1 cellular context compared by ENCODE assay signal in genomic region chr5:119953474-119953873, GRCh38.
TF ChIP-seq lines count a peak whose summit lies in the region.

No MANE protein-coding gene starts in this region.

TF ChIP-seq in H1, 55 proteins besides CTCF, POLR2A, EP300 and RAD21:
- no peak for TF ChIP-seq CBX8 (IDR thresholded peaks at IDR 0.05; ENCODE audit: borderline replicate concordance, low read depth, low read length)
- TF ChIP-seq SAP30 (IDR thresholded peaks at IDR 0.05; ENCODE audit: insufficient read depth, insufficient replicate concordance, low read length): no peak
- no peak for TF ChIP-seq CHD7 (IDR thresholded peaks at IDR 0.05; ENCODE audit: insufficient replicate concordance, low read length)
- no peak for TF ChIP-seq KDM1A (IDR thresholded peaks at IDR 0.05; ENCODE audit: borderline replicate concordance, low read length)
- no peak for TF ChIP-seq NRF1 (IDR thresholded peaks at IDR 0.05; ENCODE audit: low read depth, low read length)
- no peak for TF ChIP-seq SIRT6 (IDR thresholded peaks at IDR 0.05; ENCODE audit: low read length)
- TF ChIP-seq CTBP2 (IDR thresholded peaks at IDR 0.05; ENCODE audit: borderline replicate concordance, insufficient read depth, insufficient read length, low read length): no peak
- no peak for TF ChIP-seq BCL11A (IDR thresholded peaks at IDR 0.05; ENCODE audit: low read depth in 2 of 2, low read length in 2 of 2)
- TF ChIP-seq BRCA1 (IDR thresholded peaks at IDR 0.05; ENCODE audit: low read depth, low read length): no peak
- no peak for TF ChIP-seq TAF1 (IDR thresholded peaks at IDR 0.05; ENCODE audit: low read depth, low read length)
- no peak for TF ChIP-seq MAFK (IDR thresholded peaks at IDR 0.05; ENCODE audit: low read depth, low read length)
- TF ChIP-seq HDAC6 (IDR thresholded peaks at IDR 0.05; ENCODE audit: low read depth, low read length): no peak
- TF ChIP-seq JUND (IDR thresholded peaks at IDR 0.05; ENCODE audit: low read length): no peak
- no peak for TF ChIP-seq CEBPB (IDR thresholded peaks at IDR 0.05; ENCODE audit: low read depth, low read length)
- TF ChIP-seq CHD2 (IDR thresholded peaks at IDR 0.05; ENCODE audit: low read length): no peak
- TF ChIP-seq POLR2AphosphoS5 (IDR thresholded peaks at IDR 0.05; ENCODE audit: low read depth, low read length): no peak
- no peak for TF ChIP-seq SP1 (IDR thresholded peaks at IDR 0.05; ENCODE audit: low read depth, low read length)
- TF ChIP-seq FOSL1 (IDR thresholded peaks at IDR 0.05; ENCODE audit: insufficient read depth, low read depth, low read length): no peak
- no peak for TF ChIP-seq GABPA (IDR thresholded peaks at IDR 0.05; ENCODE audit: borderline replicate concordance, insufficient read depth, low read length)
- TF ChIP-seq KDM4A (IDR thresholded peaks at IDR 0.05; ENCODE audit: low read depth, low read length, severe bottlenecking): no peak
